ENCODE assay signal across 1 cellular context in the genomic region with DNA sequence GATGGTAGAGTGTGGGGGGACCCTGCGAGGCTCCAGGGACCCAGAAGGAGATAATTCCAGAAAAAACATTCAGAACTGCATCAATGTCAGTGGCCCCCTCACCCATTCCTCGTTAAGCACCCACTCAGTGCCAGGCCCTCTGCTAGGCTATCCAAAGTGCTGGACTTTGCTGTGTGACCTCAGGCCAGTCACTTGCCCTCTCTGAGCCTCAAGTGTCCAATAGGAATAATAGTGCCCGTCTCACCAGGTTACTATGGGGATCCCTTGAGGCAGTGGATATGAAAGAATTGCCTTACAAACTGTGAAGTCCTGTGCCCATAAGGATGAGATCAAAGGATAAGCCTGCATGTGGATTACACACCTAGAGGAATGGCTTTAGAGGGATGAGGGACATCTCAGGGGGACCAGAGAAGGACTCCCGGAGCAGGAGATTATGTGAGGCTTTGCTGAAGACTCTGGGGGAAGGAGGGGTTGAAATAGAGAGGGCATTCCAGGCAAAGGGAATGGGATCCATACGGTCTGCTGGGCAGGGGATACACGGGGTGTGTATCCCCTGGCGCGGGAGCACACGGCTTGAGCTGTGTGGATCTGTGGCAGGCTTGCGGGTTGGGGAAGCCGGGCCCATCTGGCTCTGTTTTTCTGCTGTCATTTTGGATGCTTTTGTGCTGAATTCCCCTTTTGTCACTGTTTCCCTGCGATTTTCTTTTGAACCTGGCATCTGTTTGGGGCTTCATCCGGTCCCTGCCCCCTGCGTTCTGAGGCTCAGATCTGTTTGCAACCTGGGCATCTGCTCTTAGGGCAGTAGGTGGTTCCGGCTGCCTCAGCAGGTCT.
TF ChIP-seq lines count a peak whose summit lies in the region.

No MANE protein-coding gene starts in this region.

TF ChIP-seq in H1, 55 proteins besides CTCF, POLR2A, EP300 and RAD21:
- no peak for TF ChIP-seq TEAD4 (IDR thresholded peaks at IDR 0.05; ENCODE audit: low read depth, low read length)
- peak; percentile 95 for TF ChIP-seq KDM1A (IDR thresholded peaks at IDR 0.05; ENCODE audit: borderline replicate concordance, low read length)
- no peak for TF ChIP-seq RNF2 (IDR thresholded peaks at IDR 0.05; ENCODE audit: borderline replicate concordance, low read depth, low read length, missing control alignments, poor library complexity, severe bottlenecking)
- peak in 1 of 2 experiments; percentile 86; a peak in 1 of 4 replicates for TF ChIP-seq HDAC2 (IDR thresholded peaks at IDR 0.05; ENCODE audit: borderline replicate concordance in 1 of 2, low read depth in 2 of 2, low read length in 2 of 2)
